In the genomic region with DNA sequence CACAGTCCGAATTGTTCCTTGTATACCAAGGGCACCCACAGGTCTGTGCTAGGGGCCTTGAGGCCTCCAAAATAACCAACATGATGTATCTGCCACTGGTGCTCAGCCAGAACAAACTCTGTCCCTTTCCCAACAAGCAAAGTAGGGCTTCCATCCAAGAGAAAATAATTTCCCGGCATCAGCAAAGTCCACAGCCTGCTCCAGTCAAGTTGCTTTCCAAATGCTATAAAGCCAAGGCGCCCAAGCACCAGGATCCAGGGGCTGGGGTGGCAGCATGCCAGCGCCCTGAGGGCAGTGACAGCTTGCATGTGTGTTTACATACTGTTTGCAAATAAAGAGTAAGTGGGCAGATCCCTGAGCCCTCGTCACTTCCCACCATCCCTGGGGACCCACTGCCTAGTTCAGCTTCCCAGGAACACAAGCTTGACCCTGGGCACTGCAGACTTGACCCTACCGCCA, we compare ENCODE assay signal across 10 cellular contexts.
DNase-seq lines count a peak whose midpoint lies in the region; ATAC-seq and TF ChIP-seq lines count a peak whose summit lies in the region.
"Had no signal": no experiment of that assay in that cellular context is flagged by ENCODE, and none has a peak within 500 bp of the region (broad histone marks: within the 10 kb centered on the region; RNA-seq: fewer than 3 reads in every experiment).

No MANE protein-coding gene starts in this region.

- ATAC-seq in body of pancreas: peak; percentile 85
- no peak for ATAC-seq in natural killer cell treated with Interleukin-12 subunit alpha and Interleukin-12 subunit beta and Interleukin-15 and Interleukin-18, amount 100 ng/mL, for 72 hours
- no peak for ATAC-seq in HG03135 (IDR thresholded peaks at IDR 0.05; ENCODE audit: unreplicated experiment)

- H3K4me3 ChIP-seq in body of pancreas (no peak overlapping the region), mucosa of rectum (ENCODE audit: low read length in 2 of 2) (no peak overlapping the region)

- DNase-seq in COR-L47 (lab: John Stamatoyannopoulos, UW) (peak; percentile 94), NCI-H2081 (lab: John Stamatoyannopoulos, UW) (peak; percentile 95 to 99), body of pancreas (peak; percentile 79 to 92 (median 86)), ACHN (no peak), GM13977 (ENCODE audit: low spot score) (no peak)
- no peak for DNase-seq in natural killer cell treated with Interleukin-12 subunit alpha and Interleukin-12 subunit beta and Interleukin-15 and Interleukin-18, amount 100 ng/mL, for 72 hours (ENCODE audit: low spot score)
- DNase-seq: CD8-positive, alpha-beta memory T cell had no signal

- intact Hi-C loops in body of pancreas (cut with DNase I): no loop called here

- peaks cover 5% of the 10 kb centered on the region for H3K9me3 Mint-ChIP-seq in natural killer cell treated with Interleukin-12 subunit alpha and Interleukin-12 subunit beta and Interleukin-15 and Interleukin-18, amount 100 ng/mL, for 72 hours

- H3K4me1 ChIP-seq in body of pancreas (peaks cover 29% of the 10 kb centered on the region), mucosa of rectum (ENCODE audit: control insufficient read depth in 2 of 2, insufficient read depth in 2 of 2, low read length in 2 of 2) (peaks cover 2 to 3% of the 10 kb centered on the region in 2 donors)

- H3K9me3 ChIP-seq in body of pancreas (no peaks in the 10 kb centered on the region), mucosa of rectum (ENCODE audit: control insufficient read depth in 2 of 2, low read length in 2 of 2) (no peaks in the 10 kb centered on the region)

- H3K4me1 Mint-ChIP-seq in natural killer cell treated with Interleukin-12 subunit alpha and Interleukin-12 subunit beta and Interleukin-15 and Interleukin-18, amount 100 ng/mL, for 72 hours (ENCODE audit: low read depth in 2 of 2): peaks cover 23% of the 10 kb centered on the region in 2 donors

- WGBS in body of pancreas, 2 donors: 20 to 30% methylated on average over 6 of the region's 6 CpGs

- peaks cover 4% of the 10 kb centered on the region for H3K36me3 Mint-ChIP-seq in natural killer cell treated with Interleukin-12 subunit alpha and Interleukin-12 subunit beta and Interleukin-15 and Interleukin-18, amount 100 ng/mL, for 72 hours

- TF ChIP-seq POLR2A in body of pancreas (IDR thresholded peaks at IDR 0.05): peak in 1 of 3 donors; percentile 36

- peaks cover 4 to 6% of the 10 kb centered on the region in 2 donors for H3K27me3 Mint-ChIP-seq in natural killer cell treated with Interleukin-12 subunit alpha and Interleukin-12 subunit beta and Interleukin-15 and Interleukin-18, amount 100 ng/mL, for 72 hours

- no peak overlapping the region for H3K4me3 Mint-ChIP-seq in natural killer cell treated with Interleukin-12 subunit alpha and Interleukin-12 subunit beta and Interleukin-15 and Interleukin-18, amount 100 ng/mL, for 72 hours
- H3K4me3 Mint-ChIP-seq: CD8-positive, alpha-beta memory T cell; neural crest cell had no signal

- peak overlapping the region in 1 of 2 donors; percentile 74 for H3K27ac Mint-ChIP-seq in natural killer cell treated with Interleukin-12 subunit alpha and Interleukin-12 subunit beta and Interleukin-15 and Interleukin-18, amount 100 ng/mL, for 72 hours

- no peaks in the 10 kb centered on the region for H3K36me3 ChIP-seq in body of pancreas (replicated peaks in 1 of 2; ENCODE audit: insufficient read depth in 1 of 2, low read depth in 2 of 2)
- H3K36me3 ChIP-seq in mucosa of rectum (ENCODE audit: control insufficient read depth in 2 of 2, insufficient read depth in 2 of 2, low read length in 2 of 2): no peaks in the 10 kb centered on the region

- H3K27ac ChIP-seq in body of pancreas (peak overlapping the region in 3 of 4 donors; percentile 27 to 41 (median 29)), mucosa of rectum (ENCODE audit: low read depth in 2 of 2, low read length in 2 of 2) (peak overlapping the region; percentile 4 to 14)

- in situ Hi-C loops in ACHN (cut with HindIII; ENCODE audit: low pct_ligation_motif_present, low pct_unique_long_range_greater_than_20kb, low sequenced_read_pairs): no loop called here
- in situ Hi-C loops in GM13977 (cut with MboI; ENCODE audit: low pct_unique_long_range_greater_than_20kb, low sequenced_read_pairs, unreplicated experiment): no loop called here

- TF ChIP-seq CTCF in body of pancreas (IDR thresholded peaks at IDR 0.05) (no peak), GM13977 (IDR thresholded peaks at IDR 0.05; ENCODE audit: extremely low read depth, insufficient read depth, missing control alignments) (no peak)

- H3K9ac ChIP-seq in mucosa of rectum (ENCODE audit: low read depth in 1 of 2, low read length in 2 of 2): no peak overlapping the region

- no peaks in the 10 kb centered on the region for H3K27me3 ChIP-seq in body of pancreas
- peaks cover 0 to 12% of the 10 kb centered on the region in 2 donors for H3K27me3 ChIP-seq in mucosa of rectum (ENCODE audit: control insufficient read depth in 2 of 2, insufficient read depth in 2 of 2, low read length in 2 of 2)

Comparison
In these comparisons a context has a peak if more than half of its experiments do, and no peak if none do; other contexts are left out.
1. DNase-seq: peak in COR-L47 (single experiment), NCI-H2081 (2 of 2) and body of pancreas (4 of 4); none in natural killer cell treated with Interleukin-12 subunit alpha and Interleukin-12 subunit beta and Interleukin-15 and Interleukin-18, amount 100 ng/mL, for 72 hours (single experiment), ACHN (single experiment) and GM13977 (single experiment).